8 cellular contexts compared by ENCODE assay signal in genomic region chr5:50665761-50666202, GRCh38. TPM values are rescaled to one million over a fixed set of nuclear protein-coding genes. Genes with fewer than 3 reads are reported as not detected.
A peak's percentile ranks its signal among the peaks of the same experiment; 100 is the strongest.
DNase-seq lines count a peak whose midpoint lies in the region; ATAC-seq and TF ChIP-seq lines count a peak whose summit lies in the region.
"Not testable (repeated sequence)": the region's sequence is repeated elsewhere in the genome, so short reads cannot be mapped to it uniquely, and the experiment has no call there.

No MANE protein-coding gene starts in this region.

- H3K9me3 Mint-ChIP-seq in brain, naive B cell: not testable (repeated sequence)

- not testable (repeated sequence) for H3K9me3 ChIP-seq in HEK293 (ENCODE audit: control insufficient read depth, insufficient read depth, low read depth, low read length); Panc1 (ENCODE audit: control insufficient read depth, insufficient read depth, low read depth, low read length)

- in situ Hi-C loops in Panc1 (cut with HindIII; ENCODE audit: low pct_unique_long_range_greater_than_20kb, low sequenced_read_pairs), result not testable (repeated sequence)

- POLR2A ChIA-PET in HEK293 (lab: Yijun Ruan, JAX); Panc1 (lab: Charles Lee): not testable (repeated sequence)

- H3K4me3 Mint-ChIP-seq in brain (peak overlapping the region; percentile 88 to 94 (median 90)), naive B cell (peak overlapping the region; percentile 94 to 99 (median 98))

- not testable (repeated sequence) for BruUV-seq in Panc1 (replicated peaks; lab: Mats Ljungman, UMichigan)

- DNase-seq in AML-193 (lab: John Stamatoyannopoulos, UW), result peak; percentile 17 to 21
- DNase-seq in Panc1 (ENCODE audit: low read depth, low spot score), result not testable (repeated sequence)
- peak; percentile 5 to 10 for DNase-seq in activated CD8-positive, alpha-beta memory T cell treated with anti-CD3 and anti-CD28 coated beads for 1 hour (ENCODE audit: extremely low read depth in 1 of 2, low read depth in 1 of 2)
- DNase-seq in globus pallidus (ENCODE audit: low spot score), result peak; percentile 35
- DNase-seq in naive B cell, result peak; percentile 61
- DNase-seq in stimulated activated CD8-positive, alpha-beta memory T cell treated with anti-CD3 and anti-CD28 coated beads, Interleukin-12 subunit alpha, Interleukin-12 subunit beta, amount 100 ng/mL, for 4 hours (ENCODE audit: low read depth), result peak; percentile 22

- not testable (repeated sequence) for H3K36me3 Mint-ChIP-seq in brain, naive B cell

- not testable (repeated sequence) for H3K27me3 ChIP-seq in Panc1 (ENCODE audit: control insufficient read depth, insufficient read depth, low read length)

- not testable (repeated sequence) for H3K27ac ChIP-seq in HEK293 (ENCODE audit: extremely low read depth, low read depth, low read length)
- peak overlapping the region; percentile 76 for H3K27ac ChIP-seq in Panc1 (ENCODE audit: low read length)

- TF ChIP-seq CTCF in HEK293 (tag by site-specific recombination; IDR thresholded peaks at IDR 0.05); Panc1 (IDR thresholded peaks at IDR 0.05); brain (conservative IDR thresholded peaks at IDR 0.05): not testable (repeated sequence)

- not testable (repeated sequence) for H3K36me3 ChIP-seq in HEK293 (ENCODE audit: control insufficient read depth in 2 of 2, insufficient read depth in 1 of 2, low read length in 2 of 2); Panc1 (ENCODE audit: control insufficient read depth, insufficient read depth, low read length)

- not testable (repeated sequence) for H3K4me1 ChIP-seq in HEK293 (ENCODE audit: control insufficient read depth, insufficient read depth, low read length)
- H3K4me1 ChIP-seq in Panc1 (ENCODE audit: control insufficient read depth, insufficient read depth, low read length), result peaks cover 18% of the 10 kb centered on the region; the same call in 1 of the 2 replicates

- ATAC-seq in Panc1; naive B cell (ENCODE audit: low read depth in 2 of 2): not testable (repeated sequence)

- H3K4me1 Mint-ChIP-seq in brain (peaks cover 32% of the 10 kb centered on the region), naive B cell (peaks cover 23 to 41% (median 36%) of the 10 kb centered on the region in 3 donors)

- intact Hi-C loops in Panc1 (cut with micrococcal nuclease; ENCODE audit: unreplicated experiment), result not testable (repeated sequence)

- peaks cover 21% of the 10 kb centered on the region for H3K27me3 Mint-ChIP-seq in brain
- not testable (repeated sequence) for H3K27me3 Mint-ChIP-seq in naive B cell

- CTCF ChIA-PET in HEK293 (lab: Yijun Ruan, JAX), result interaction anchor here (0.7 kb wide), 1 partner anchor 371 kb away, joined by 3 read pairs; no protein-coding TSS in a partner anchor
- CTCF ChIA-PET in Panc1 (lab: Charles Lee), result not testable (repeated sequence)

- H3K27ac Mint-ChIP-seq in brain (peak overlapping the region; percentile 73 to 94 (median 91)), naive B cell (peak overlapping the region; percentile 97 to 100 (median 100))

- H3K4me3 ChIP-seq in HEK293 (ENCODE audit: low read depth, low read length), result not testable (repeated sequence)
- peak overlapping the region; percentile 68 to 84 for H3K4me3 ChIP-seq in Panc1 (ENCODE audit: low read depth in 2 of 2, low read length in 2 of 2)

TF ChIP-seq in HEK293, 187 proteins besides CTCF, POLR2A, EP300 and RAD21:
- TF ChIP-seq PRDM10 (tag by site-specific recombination; IDR thresholded peaks at IDR 0.05), result peak; percentile 68
- TF ChIP-seq ZNF335 (tag by site-specific recombination; conservative IDR thresholded peaks at IDR 0.05), result peak; percentile 94
- 0 out of 2 replicates have a peak, but pooled peaks have one; percentile 35 for TF ChIP-seq ZBTB8A (tag by site-specific recombination; IDR thresholded peaks at IDR 0.05)

RNA-seq across cellular contexts. Expression of gene PARP8, which starts 0.7 kb away (rescaled TPM):
- total RNA-seq in Panc1 (2021; ENCODE audit: unreplicated experiment), result 20.2 TPM
- polyA plus RNA-seq in Panc1 (2012; ENCODE audit: insufficient read length), result 16.5 TPM
- polyA plus RNA-seq in brain (ENCODE audit: insufficient read depth, low read depth, low replicate concordance) (8.1 TPM), naive B cell (ENCODE audit: low read depth in 6 of 6) (10 to 100 TPM; 10.1 to 63.7 (median 46.9) TPM)
